1 cellular context compared by ENCODE assay signal in the genomic region with DNA sequence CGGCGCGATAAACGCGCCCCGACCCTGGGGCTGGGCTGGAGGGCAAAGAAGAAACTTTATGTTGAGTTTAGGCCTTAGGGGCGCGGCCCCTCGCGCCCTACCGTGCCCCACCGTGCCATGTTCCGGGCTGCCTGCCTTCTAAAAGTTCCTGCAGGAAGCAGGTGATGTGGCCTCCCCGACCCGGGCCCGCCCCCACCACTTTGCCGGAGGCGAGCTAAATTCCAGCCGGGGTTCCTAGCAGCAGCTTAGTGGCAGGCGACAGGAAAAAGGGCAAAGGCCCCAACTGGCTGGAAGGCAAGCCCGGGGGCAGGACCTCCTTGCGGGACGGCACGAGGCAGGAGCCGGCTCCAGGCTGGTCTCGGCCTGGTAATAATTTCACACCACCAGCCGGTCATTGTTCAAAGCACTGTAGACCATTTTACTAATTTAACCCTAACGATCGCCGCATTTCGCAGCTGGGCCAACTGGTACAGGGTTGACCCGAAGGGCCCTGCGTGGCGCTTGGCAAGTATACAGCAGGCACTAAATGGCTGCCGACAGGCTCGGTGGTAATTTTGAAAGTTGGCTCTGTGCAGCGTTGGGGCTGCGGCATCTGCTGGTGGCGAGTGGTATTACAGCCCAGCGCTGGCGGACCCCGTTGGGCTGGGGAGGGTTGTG.
TF ChIP-seq lines count a peak whose summit lies in the region.

No MANE protein-coding gene starts in this region.

TF ChIP-seq in SK-N-SH treated with all-trans-retinoic acid at 6 μM for 48 hours, 23 proteins besides CTCF, POLR2A, EP300 and RAD21 (continued from another document):
- TF ChIP-seq, protein P1, sequence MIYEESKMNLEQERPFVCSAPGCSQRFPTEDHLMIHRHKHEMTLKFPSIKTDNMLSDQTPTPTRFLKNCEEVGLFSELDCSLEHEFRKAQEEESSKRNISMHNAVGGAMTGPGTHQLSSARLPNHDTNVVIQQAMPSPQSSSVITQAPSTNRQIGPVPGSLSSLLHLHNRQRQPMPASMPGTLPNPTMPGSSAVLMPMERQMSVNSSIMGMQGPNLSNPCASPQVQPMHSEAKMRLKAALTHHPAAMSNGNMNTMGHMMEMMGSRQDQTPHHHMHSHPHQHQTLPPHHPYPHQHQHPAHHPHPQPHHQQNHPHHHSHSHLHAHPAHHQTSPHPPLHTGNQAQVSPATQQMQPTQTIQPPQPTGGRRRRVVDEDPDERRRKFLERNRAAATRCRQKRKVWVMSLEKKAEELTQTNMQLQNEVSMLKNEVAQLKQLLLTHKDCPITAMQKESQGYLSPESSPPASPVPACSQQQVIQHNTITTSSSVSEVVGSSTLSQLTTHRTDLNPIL (CRISPR knock-in tag; IDR thresholded peaks at IDR 0.05; ENCODE audit: low read depth), result no peak
- no peak for TF ChIP-seq BACH2 (CRISPR knock-in tag; IDR thresholded peaks at IDR 0.05; ENCODE audit: borderline replicate concordance)
